Comparison of ENCODE assay signal across 7 cellular contexts in genomic region chr4:91894006-91894405, GRCh38.
"Had no signal": no experiment of that assay in that cellular context is flagged by ENCODE, and none has a peak within 500 bp of the region (broad histone marks: within the 10 kb centered on the region; RNA-seq: fewer than 3 reads in every experiment).

No MANE protein-coding gene starts in this region.

- H3K4me3 Mint-ChIP-seq: GM23338, H9 had no signal

- FAIRE-seq: H1, H54, HTR-8/SVneo had no signal

- H3K4me2 ChIP-seq: GM23338 had no signal

- H3K27ac Mint-ChIP-seq: GM23338, H9 had no signal

- DNase-seq: H9, HCEC 1CT, IMR-90 had no signal

- H3K4me3 ChIP-seq: GM23338 had no signal

- H3K9me3 Mint-ChIP-seq: GM23338, H9 had no signal

- H2AFZ ChIP-seq: GM23338 had no signal

- H3K4me1 Mint-ChIP-seq: GM23338, H9 had no signal
